31 cellular contexts compared by ENCODE assay signal in genomic region chr21:32320059-32320458, GRCh38. TPM values are rescaled to one million over a fixed set of nuclear protein-coding genes. Genes with fewer than 3 reads are reported as not detected.
"Had no signal": no experiment of that assay in that cellular context is flagged by ENCODE, and none has a peak within 500 bp of the region (broad histone marks: within the 10 kb centered on the region; RNA-seq: fewer than 3 reads in every experiment).

No MANE protein-coding gene starts in this region.

- H3K4me1 Mint-ChIP-seq: activated B cell treated with CpG ODN at 0.5 μM for 24 hours; activated naive CD8-positive, alpha-beta T cell treated with anti-CD3 and anti-CD28 coated beads, Interleukin-2, amount 10 ng/mL, durations not matched to agents 7 days and 5 days; brain; mesothelial cell of epicardium; naive B cell; nephron progenitor cell; stimulated activated naive B cell treated with anti-CD40 and anti-IgM and Interleukin-4, amounts not matched to agents 10 μg/mL and 1 μg/mL and 100 μg/mL, for 72 hours; T-cell had no signal

- H3K36me3 ChIP-seq: ovary had no signal

- H3K27me3 Mint-ChIP-seq: activated B cell treated with CpG ODN at 0.5 μM for 24 hours; activated naive CD8-positive, alpha-beta T cell treated with anti-CD3 and anti-CD28 coated beads, Interleukin-2, amount 10 ng/mL, durations not matched to agents 7 days and 5 days; brain; naive B cell; stimulated activated naive B cell treated with anti-CD40 and anti-IgM and Interleukin-4, amounts not matched to agents 10 μg/mL and 1 μg/mL and 100 μg/mL, for 72 hours; T-cell had no signal

- H3K4me3 ChIP-seq: ascending aorta, cardiac muscle cell, esophagus muscularis mucosa, heart right ventricle, left lung, ovary, psoas muscle, SJSA1, smooth muscle cell, testis, transverse colon had no signal

- H3K27ac Mint-ChIP-seq: activated B cell treated with CpG ODN at 0.5 μM for 24 hours; activated naive CD4-positive, alpha-beta T cell treated with anti-CD3 and anti-CD28 coated beads for 36 hours; activated naive CD8-positive, alpha-beta T cell treated with anti-CD3 and anti-CD28 coated beads, Interleukin-2, amount 10 ng/mL, durations not matched to agents 7 days and 5 days; mesothelial cell of epicardium; stimulated activated naive B cell treated with anti-CD40 and anti-IgM and Interleukin-4, amounts not matched to agents 10 μg/mL and 1 μg/mL and 100 μg/mL, for 72 hours; T-cell; T-helper 2 cell treated with Interferon-gamma antibody and Interleukin-4, amounts not matched to agents 5 μg/mL and 100 μg/mL, for 36 hours had no signal

- H3K4me3 Mint-ChIP-seq: activated B cell treated with CpG ODN at 0.5 μM for 24 hours; activated naive CD4-positive, alpha-beta T cell treated with anti-CD3 and anti-CD28 coated beads for 36 hours; activated naive CD8-positive, alpha-beta T cell treated with anti-CD3 and anti-CD28 coated beads, Interleukin-2, amount 10 ng/mL, durations not matched to agents 7 days and 5 days; activated T-cell treated with anti-CD3 and anti-CD28 coated beads, Interleukin-2, amount 50 U/mL, for 4 hours; brain; mesothelial cell of epicardium; naive B cell; nephron progenitor cell; stimulated activated naive B cell treated with anti-CD40 and anti-IgM and Interleukin-4, amounts not matched to agents 10 μg/mL and 1 μg/mL and 100 μg/mL, for 72 hours; T-cell; T-helper 2 cell treated with Interferon-gamma antibody and Interleukin-4, amounts not matched to agents 5 μg/mL and 100 μg/mL, for 36 hours had no signal

- DNase-seq: activated B cell treated with CpG ODN at 0.5 μM for 24 hours; activated CD4-positive, alpha-beta T cell treated with anti-CD3 and anti-CD28 coated beads, Interleukin-2, amount 50 U/mL, for 4 hours; activated naive CD4-positive, alpha-beta T cell treated with anti-CD3 and anti-CD28 coated beads for 36 hours; activated naive CD8-positive, alpha-beta T cell treated with anti-CD3 and anti-CD28 coated beads, Interleukin-2, amount 10 ng/mL, durations not matched to agents 7 days and 5 days; activated T-cell treated with anti-CD3 and anti-CD28 coated beads, Interleukin-2, amount 50 U/mL, for 4 hours; foreskin keratinocyte; heart right ventricle; left lung; naive B cell; nephron progenitor cell; ovary; psoas muscle; stimulated activated CD4-positive, alpha-beta T cell treated with anti-CD3 and anti-CD28 coated beads, Interleukin-1b, Interleukin-23, amount 100 ng/mL, for 48 hours; stimulated activated CD4-positive, alpha-beta T cell treated with anti-CD3 and anti-CD28 coated beads, Interleukin-4, amount 100 ng/mL, for 4 hours; stimulated activated CD8-positive, alpha-beta memory T cell treated with anti-CD3 and anti-CD28 coated beads, Interleukin-4, amount 100 ng/mL, for 48 hours; stimulated activated naive B cell treated with anti-CD40 and anti-IgM and Interleukin-4, amounts not matched to agents 10 μg/mL and 1 μg/mL and 100 μg/mL, for 72 hours; T-cell; testis; transverse colon had no signal

- H3K4me1 ChIP-seq: ascending aorta, foreskin keratinocyte, left lung, psoas muscle, SJSA1, testis, transverse colon had no signal

- H3K9me3 Mint-ChIP-seq: activated B cell treated with CpG ODN at 0.5 μM for 24 hours; activated naive CD4-positive, alpha-beta T cell treated with anti-CD3 and anti-CD28 coated beads for 36 hours; activated naive CD8-positive, alpha-beta T cell treated with anti-CD3 and anti-CD28 coated beads, Interleukin-2, amount 10 ng/mL, durations not matched to agents 7 days and 5 days; activated T-cell treated with anti-CD3 and anti-CD28 coated beads, Interleukin-2, amount 50 U/mL, for 4 hours; brain; mesothelial cell of epicardium; naive B cell; nephron progenitor cell; stimulated activated naive B cell treated with anti-CD40 and anti-IgM and Interleukin-4, amounts not matched to agents 10 μg/mL and 1 μg/mL and 100 μg/mL, for 72 hours; T-cell; T-helper 2 cell treated with Interferon-gamma antibody and Interleukin-4, amounts not matched to agents 5 μg/mL and 100 μg/mL, for 36 hours had no signal

- H3K27ac ChIP-seq: ascending aorta, cardiac muscle cell, esophagus muscularis mucosa, foreskin keratinocyte, left lung, neutrophil, ovary, psoas muscle, SJSA1, testis, transverse colon had no signal

- H3K27me3 ChIP-seq: ascending aorta, cardiac muscle cell, esophagus muscularis mucosa, foreskin keratinocyte, heart right ventricle, left lung, neutrophil, ovary, SJSA1, testis, transverse colon had no signal

- H3K9me3 ChIP-seq: ascending aorta, esophagus muscularis mucosa, heart right ventricle, left lung, neutrophil, ovary, psoas muscle, SJSA1, testis, transverse colon had no signal

- ATAC-seq: activated T-cell treated with anti-CD3 and anti-CD28 coated beads, Interleukin-2, amount 50 U/mL, for 4 hours; foreskin keratinocyte; left lung; psoas muscle; stimulated activated naive B cell treated with anti-CD40 and anti-IgM and Interleukin-4, amounts not matched to agents 10 μg/mL and 1 μg/mL and 100 μg/mL, for 72 hours; T-cell had no signal

RNA-seq across cellular contexts. Expression of gene MRAP, which starts 21.4 kb away (rescaled TPM):
- total RNA-seq: activated B cell treated with CpG ODN at 0.5 μM for 24 hours; activated naive CD4-positive, alpha-beta T cell treated with anti-CD3 and anti-CD28 coated beads for 36 hours; activated naive CD8-positive, alpha-beta T cell treated with anti-CD3 and anti-CD28 coated beads, Interleukin-2, amount 10 ng/mL, durations not matched to agents 7 days and 5 days; activated T-cell treated with anti-CD3 and anti-CD28 coated beads, Interleukin-2, amount 50 U/mL, for 4 hours; ascending aorta; cardiac muscle cell; esophagus muscularis mucosa; foreskin keratinocyte; kidney epithelial cell; lung microvascular endothelial cell; mesothelial cell of epicardium; SJSA1; smooth muscle cell; T-cell; transverse colon; urinary bladder had no signal
